ENCODE assay signal across 13 cellular contexts in the genomic region with DNA sequence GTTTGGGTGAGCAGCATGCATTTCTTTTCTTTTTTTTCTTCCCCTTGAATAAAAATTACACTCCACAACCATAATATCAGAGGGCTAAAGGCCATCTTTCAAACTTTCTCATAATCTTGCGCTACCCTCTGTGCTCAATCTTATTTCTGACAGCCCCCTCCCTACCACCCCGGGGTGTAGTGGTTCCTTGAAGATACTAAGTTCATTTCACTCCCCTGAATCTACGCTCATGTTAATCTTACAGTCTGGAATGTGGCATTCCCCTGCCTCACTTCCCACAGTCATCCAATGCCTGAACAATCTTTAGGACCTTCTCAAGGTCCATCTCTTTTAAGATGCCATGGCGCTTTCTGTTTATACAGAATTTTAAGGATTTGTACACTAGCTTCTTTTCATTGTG. TPM values are rescaled to one million over a fixed set of nuclear protein-coding genes. Genes with fewer than 3 reads are reported as not detected.
DNase-seq lines count a peak whose midpoint lies in the region; ATAC-seq and TF ChIP-seq lines count a peak whose summit lies in the region.
"Had no signal": no experiment of that assay in that cellular context is flagged by ENCODE, and none has a peak within 500 bp of the region (broad histone marks: within the 10 kb centered on the region; RNA-seq: fewer than 3 reads in every experiment).

No MANE protein-coding gene starts in this region.

- BruUV-seq in Calu3 (replicated peaks; lab: Mats Ljungman, UMichigan) = no TSS peak

- H3K36me3 ChIP-seq in suprapubic skin = no peaks in the 10 kb centered on the region

- no peaks in the 10 kb centered on the region for H3K9me3 ChIP-seq in suprapubic skin

- no peak for DNase-seq in Calu3
- no peak for DNase-seq in caudate nucleus (lab: John Stamatoyannopoulos, UW)
- DNase-seq in mesothelial cell of epicardium (ENCODE audit: low spot score in 2 of 2, unreplicated experiment in 2 of 2) = no peak
- no peak for DNase-seq in suprapubic skin (ENCODE audit: low spot score in 2 of 2)
- DNase-seq in activated CD8-positive, alpha-beta memory T cell treated with anti-CD3 and anti-CD28 coated beads, Interleukin-2, amount 10 ng/mL, durations not matched to agents 7 days and 5 days = no peak
- DNase-seq in activated naive CD8-positive, alpha-beta T cell treated with anti-CD3 and anti-CD28 coated beads for 36 hours = no peak
- DNase-seq in GOT3 (lab: John Stamatoyannopoulos, UW) = no peak
- DNase-seq: DMS153, Karpas-422, NCI-H187 treated with DMSO at 0.1 percent for 48 hours, NCI-H2171, NCI-H82 had no signal

- H3K9me3 Mint-ChIP-seq in Calu3 (ENCODE audit: low read depth, unreplicated experiment) = no peaks in the 10 kb centered on the region
- H3K9me3 Mint-ChIP-seq in mesothelial cell of epicardium = no peaks in the 10 kb centered on the region
- H3K9me3 Mint-ChIP-seq in activated CD8-positive, alpha-beta memory T cell treated with anti-CD3 and anti-CD28 coated beads, Interleukin-2, amount 10 ng/mL, durations not matched to agents 7 days and 5 days (ENCODE audit: low read depth) = no peaks in the 10 kb centered on the region
- no peaks in the 10 kb centered on the region for H3K9me3 Mint-ChIP-seq in activated naive CD8-positive, alpha-beta T cell treated with anti-CD3 and anti-CD28 coated beads for 36 hours

- peak overlapping the region; percentile 73 for H3K27ac ChIP-seq in caudate nucleus (ENCODE audit: low read depth, low read length)
- H3K27ac ChIP-seq in suprapubic skin = peak overlapping the region; percentile 23

- H3K4me1 Mint-ChIP-seq in Calu3 (ENCODE audit: low read depth, unreplicated experiment) = peaks cover 19% of the 10 kb centered on the region
- peaks cover 55% of the 10 kb centered on the region for H3K4me1 Mint-ChIP-seq in mesothelial cell of epicardium
- no peaks in the 10 kb centered on the region for H3K4me1 Mint-ChIP-seq in activated CD8-positive, alpha-beta memory T cell treated with anti-CD3 and anti-CD28 coated beads, Interleukin-2, amount 10 ng/mL, durations not matched to agents 7 days and 5 days
- H3K4me1 Mint-ChIP-seq in activated naive CD8-positive, alpha-beta T cell treated with anti-CD3 and anti-CD28 coated beads for 36 hours = no peaks in the 10 kb centered on the region

- no peak for ATAC-seq in activated CD8-positive, alpha-beta memory T cell treated with anti-CD3 and anti-CD28 coated beads, Interleukin-2, amount 10 ng/mL, durations not matched to agents 7 days and 5 days
- no peak for ATAC-seq in HG03045 (IDR thresholded peaks at IDR 0.05; ENCODE audit: unreplicated experiment)

- WGBS in suprapubic skin = 85% methylated on average over 4 of the region's 4 CpGs

- CTCF ChIA-PET in Calu3 (lab: Charles Lee) = interaction anchor here (0.6 to 1.9 kb wide), 4 partner anchors 13 to 255 kb away, joined by 3 to 37 read pairs (median 7); no protein-coding TSS in a partner anchor
- CTCF ChIA-PET in activated CD8-positive, alpha-beta memory T cell treated with anti-CD3 and anti-CD28 coated beads, Interleukin-2, amount 10 ng/mL, durations not matched to agents 7 days and 5 days (lab: Charles Lee) = no interaction called here

- H3K4me3 Mint-ChIP-seq in Calu3 (ENCODE audit: low read depth, unreplicated experiment) = peak overlapping the region; percentile 57
- peak overlapping the region; percentile 20 for H3K4me3 Mint-ChIP-seq in mesothelial cell of epicardium
- H3K4me3 Mint-ChIP-seq in activated CD8-positive, alpha-beta memory T cell treated with anti-CD3 and anti-CD28 coated beads, Interleukin-2, amount 10 ng/mL, durations not matched to agents 7 days and 5 days = no peak overlapping the region
- H3K4me3 Mint-ChIP-seq in activated naive CD8-positive, alpha-beta T cell treated with anti-CD3 and anti-CD28 coated beads for 36 hours = no peak overlapping the region

- TF ChIP-seq EP300 in suprapubic skin (IDR thresholded peaks at IDR 0.05) = no peak

- H3K27me3 Mint-ChIP-seq in Calu3 (ENCODE audit: unreplicated experiment) (peaks cover 90% of the 10 kb centered on the region), mesothelial cell of epicardium (ENCODE audit: low read depth) (no peaks in the 10 kb centered on the region)
- peaks cover 24% of the 10 kb centered on the region for H3K27me3 Mint-ChIP-seq in activated CD8-positive, alpha-beta memory T cell treated with anti-CD3 and anti-CD28 coated beads, Interleukin-2, amount 10 ng/mL, durations not matched to agents 7 days and 5 days
- peaks cover 28% of the 10 kb centered on the region for H3K27me3 Mint-ChIP-seq in activated naive CD8-positive, alpha-beta T cell treated with anti-CD3 and anti-CD28 coated beads for 36 hours

- no peak overlapping the region for H3K27ac Mint-ChIP-seq in Calu3 (ENCODE audit: unreplicated experiment)
- H3K27ac Mint-ChIP-seq in mesothelial cell of epicardium = peak overlapping the region; percentile 80
- H3K27ac Mint-ChIP-seq in activated CD8-positive, alpha-beta memory T cell treated with anti-CD3 and anti-CD28 coated beads, Interleukin-2, amount 10 ng/mL, durations not matched to agents 7 days and 5 days = no peak overlapping the region
- no peak overlapping the region for H3K27ac Mint-ChIP-seq in activated naive CD8-positive, alpha-beta T cell treated with anti-CD3 and anti-CD28 coated beads for 36 hours

- no peak for TF ChIP-seq POLR2A in suprapubic skin (IDR thresholded peaks at IDR 0.05)

- intact Hi-C loops in Calu3 (cut with micrococcal nuclease; ENCODE audit: unreplicated experiment) = no loop called here

- peaks cover 3% of the 10 kb centered on the region for H3K4me1 ChIP-seq in suprapubic skin

- no peak overlapping the region for H3K4me3 ChIP-seq in suprapubic skin

- no peak for TF ChIP-seq CTCF in Calu3 (IDR thresholded peaks at IDR 0.05; ENCODE audit: unreplicated experiment)
- TF ChIP-seq CTCF in mesothelial cell of epicardium (IDR thresholded peaks at IDR 0.05; ENCODE audit: unreplicated experiment) = no peak
- no peak for TF ChIP-seq CTCF in suprapubic skin (IDR thresholded peaks at IDR 0.05)

- H3K27me3 ChIP-seq in suprapubic skin = no peaks in the 10 kb centered on the region

- no peaks in the 10 kb centered on the region for H3K36me3 Mint-ChIP-seq in Calu3 (ENCODE audit: insufficient read depth, unreplicated experiment)
- no peaks in the 10 kb centered on the region for H3K36me3 Mint-ChIP-seq in mesothelial cell of epicardium
- H3K36me3 Mint-ChIP-seq in activated CD8-positive, alpha-beta memory T cell treated with anti-CD3 and anti-CD28 coated beads, Interleukin-2, amount 10 ng/mL, durations not matched to agents 7 days and 5 days = no peaks in the 10 kb centered on the region
- H3K36me3 Mint-ChIP-seq in activated naive CD8-positive, alpha-beta T cell treated with anti-CD3 and anti-CD28 coated beads for 36 hours = no peaks in the 10 kb centered on the region

RNA-seq across cellular contexts. Expression of a gene that starts 9.0 kb away (rescaled TPM):
- total RNA-seq in Calu3 (2022) (16.2 and 21.9 TPM in 2 replicates), mesothelial cell of epicardium (13.2 to 16.5 TPM (median 14.7 TPM) in 3 replicates), suprapubic skin (10 to 100 TPM; 35.3 to 53.9 (median 45.7) TPM)
- under 1 TPM; 0.15 to 0.26 TPM for total RNA-seq in activated CD8-positive, alpha-beta memory T cell treated with anti-CD3 and anti-CD28 coated beads, Interleukin-2, amount 10 ng/mL, durations not matched to agents 7 days and 5 days
- under 1 TPM in 1 of 2 experiments, not detected in 1; 0.08 TPM for total RNA-seq in activated naive CD8-positive, alpha-beta T cell treated with anti-CD3 and anti-CD28 coated beads for 36 hours

Comparison
In these comparisons a context has a peak if more than half of its experiments do, and no peak if none do; other contexts are left out.
1. H3K4me3 Mint-ChIP-seq: peak in Calu3 (single experiment) and mesothelial cell of epicardium (single experiment); none in activated CD8-positive, alpha-beta memory T cell treated with anti-CD3 and anti-CD28 coated beads, Interleukin-2, amount 10 ng/mL, durations not matched to agents 7 days and 5 days (single experiment) and activated naive CD8-positive, alpha-beta T cell treated with anti-CD3 and anti-CD28 coated beads for 36 hours (single experiment).
2. RNA of a gene that starts 9.0 kb away (total RNA-seq): 35.3 to 53.9 TPM in suprapubic skin, 16.2 to 21.9 TPM in Calu3 and 13.2 to 16.5 TPM in mesothelial cell of epicardium; 0.15 to 0.26 TPM in activated CD8-positive, alpha-beta memory T cell treated with anti-CD3 and anti-CD28 coated beads, Interleukin-2, amount 10 ng/mL, durations not matched to agents 7 days and 5 days and 0.08 TPM in activated naive CD8-positive, alpha-beta T cell treated with anti-CD3 and anti-CD28 coated beads for 36 hours; every median in the first group is over 10 times any median in the second.